Comparison of ENCODE assay signal across 1 cellular context in the genomic region with DNA sequence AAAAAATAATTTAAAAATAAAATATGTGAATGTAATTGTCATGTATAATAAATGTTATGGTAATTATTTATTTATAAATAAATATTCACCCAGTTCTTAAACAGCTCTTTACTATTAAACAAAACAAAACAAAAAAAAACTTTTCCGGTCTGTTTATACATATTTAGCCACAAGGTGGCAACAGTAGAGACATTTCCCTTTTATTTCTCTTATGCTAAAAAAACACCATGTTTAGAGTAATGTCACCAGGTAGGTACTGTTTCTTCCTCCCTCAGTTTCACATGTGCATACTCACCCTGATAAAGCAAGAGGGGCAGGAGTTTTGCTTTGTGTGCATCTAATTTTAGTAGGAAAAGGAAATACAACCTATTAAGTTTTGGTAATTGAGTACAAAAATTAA.
TF ChIP-seq lines count a peak whose summit lies in the region.

No MANE protein-coding gene starts in this region.

TF ChIP-seq in HCT116, 20 proteins besides CTCF, POLR2A, EP300 and RAD21 (continued from another document):
- TF ChIP-seq, protein P1, sequence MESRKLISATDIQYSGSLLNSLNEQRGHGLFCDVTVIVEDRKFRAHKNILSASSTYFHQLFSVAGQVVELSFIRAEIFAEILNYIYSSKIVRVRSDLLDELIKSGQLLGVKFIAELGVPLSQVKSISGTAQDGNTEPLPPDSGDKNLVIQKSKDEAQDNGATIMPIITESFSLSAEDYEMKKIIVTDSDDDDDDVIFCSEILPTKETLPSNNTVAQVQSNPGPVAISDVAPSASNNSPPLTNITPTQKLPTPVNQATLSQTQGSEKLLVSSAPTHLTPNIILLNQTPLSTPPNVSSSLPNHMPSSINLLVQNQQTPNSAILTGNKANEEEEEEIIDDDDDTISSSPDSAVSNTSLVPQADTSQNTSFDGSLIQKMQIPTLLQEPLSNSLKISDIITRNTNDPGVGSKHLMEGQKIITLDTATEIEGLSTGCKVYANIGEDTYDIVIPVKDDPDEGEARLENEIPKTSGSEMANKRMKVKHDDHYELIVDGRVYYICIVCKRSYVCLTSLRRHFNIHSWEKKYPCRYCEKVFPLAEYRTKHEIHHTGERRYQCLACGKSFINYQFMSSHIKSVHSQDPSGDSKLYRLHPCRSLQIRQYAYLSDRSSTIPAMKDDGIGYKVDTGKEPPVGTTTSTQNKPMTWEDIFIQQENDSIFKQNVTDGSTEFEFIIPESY (IDR thresholded peaks at IDR 0.05; ENCODE audit: extremely low read depth, insufficient replicate concordance, low read length), result no peak
- no peak for TF ChIP-seq SIN3A (IDR thresholded peaks at IDR 0.05; ENCODE audit: low read depth)
- no peak for TF ChIP-seq FOSL1 (IDR thresholded peaks at IDR 0.05; ENCODE audit: low read depth)
- no peak for TF ChIP-seq EGR1 (IDR thresholded peaks at IDR 0.05; ENCODE audit: low read depth)
